17 cellular contexts compared by ENCODE assay signal in genomic region chr6:133964702-133965101, GRCh38.
"Had no signal": no experiment of that assay in that cellular context is flagged by ENCODE, and none has a peak within 500 bp of the region (broad histone marks: within the 10 kb centered on the region; RNA-seq: fewer than 3 reads in every experiment).

No MANE protein-coding gene starts in this region.

- ATAC-seq: activated CD8-positive, alpha-beta T cell treated with anti-CD3 and anti-CD28 coated beads, Interleukin-2, amount 10 ng/mL, durations not matched to agents 7 days and 5 days; right lobe of liver; upper lobe of right lung had no signal

- H3K4me3 Mint-ChIP-seq: activated CD4-positive, alpha-beta T cell treated with anti-CD3 and anti-CD28 coated beads, Interleukin-2, amount 10 ng/mL, durations not matched to agents 7 days and 5 days; activated CD8-positive, alpha-beta T cell treated with anti-CD3 and anti-CD28 coated beads, Interleukin-2, amount 10 ng/mL, durations not matched to agents 7 days and 5 days; activated naive CD4-positive, alpha-beta T cell treated with anti-CD3 and anti-CD28 coated beads for 36 hours; activated T-cell treated with anti-CD3 and anti-CD28 coated beads, Interleukin-2, amount 50 U/mL, for 24 hours; central memory CD8-positive, alpha-beta T cell; T-helper 2 cell treated with Interferon-gamma antibody and Interleukin-4, amounts not matched to agents 5 μg/mL and 100 μg/mL, for 36 hours had no signal

- H3K36me3 ChIP-seq: ascending aorta, pancreas, right lobe of liver, upper lobe of right lung had no signal

- DNase-seq: activated CD4-positive, alpha-beta T cell treated with anti-CD3 and anti-CD28 coated beads, Interleukin-2, amount 10 ng/mL, durations not matched to agents 7 days and 5 days; activated CD8-positive, alpha-beta T cell treated with anti-CD3 and anti-CD28 coated beads, Interleukin-2, amount 10 ng/mL, durations not matched to agents 7 days and 5 days; activated naive CD4-positive, alpha-beta T cell treated with anti-CD3 and anti-CD28 coated beads for 36 hours; activated T-cell treated with anti-CD3 and anti-CD28 coated beads, Interleukin-2, amount 50 U/mL, for 24 hours; head of caudate nucleus; pancreas; right lobe of liver; small intestine; stimulated activated CD4-positive, alpha-beta T cell treated with anti-CD3 and anti-CD28 coated beads, Interleukin-15, amount 100 ng/mL, for 24 hours; stimulated activated CD4-positive, alpha-beta T cell treated with anti-CD3 and anti-CD28 coated beads, Interleukin-2, amount 100 ng/mL, for 48 hours; upper lobe of right lung had no signal

- H3K4me1 ChIP-seq: ascending aorta, right lobe of liver, upper lobe of right lung had no signal

- H3K27ac Mint-ChIP-seq: activated CD4-positive, alpha-beta T cell treated with anti-CD3 and anti-CD28 coated beads, Interleukin-2, amount 10 ng/mL, durations not matched to agents 7 days and 5 days; activated CD8-positive, alpha-beta T cell treated with anti-CD3 and anti-CD28 coated beads, Interleukin-2, amount 10 ng/mL, durations not matched to agents 7 days and 5 days; activated naive CD4-positive, alpha-beta T cell treated with anti-CD3 and anti-CD28 coated beads for 36 hours; activated T-helper 2 cell treated with anti-CD3 and anti-CD28 coated beads, Interferon-gamma antibody, Interleukin-2, Interleukin-4, amounts not matched to agents 10 μg/mL and 5 μg/mL and 100 μg/mL, durations not matched to agents 14 hours and 24 hours and 36 hours; T-helper 2 cell treated with Interferon-gamma antibody and Interleukin-4, amounts not matched to agents 5 μg/mL and 100 μg/mL, for 36 hours had no signal

- H3K9me3 ChIP-seq: ascending aorta, pancreas, right lobe of liver, upper lobe of right lung had no signal

- H3K27ac ChIP-seq: ascending aorta, coronary artery, pancreas, right lobe of liver, upper lobe of right lung had no signal

- H3K27me3 ChIP-seq: ascending aorta, pancreas, right lobe of liver, upper lobe of right lung had no signal

- H3K9me3 Mint-ChIP-seq: activated CD4-positive, alpha-beta T cell treated with anti-CD3 and anti-CD28 coated beads, Interleukin-2, amount 10 ng/mL, durations not matched to agents 7 days and 5 days; activated naive CD4-positive, alpha-beta T cell treated with anti-CD3 and anti-CD28 coated beads for 36 hours; activated T-cell treated with anti-CD3 and anti-CD28 coated beads, Interleukin-2, amount 50 U/mL, for 24 hours; activated T-helper 2 cell treated with anti-CD3 and anti-CD28 coated beads, Interferon-gamma antibody, Interleukin-2, Interleukin-4, amounts not matched to agents 10 μg/mL and 5 μg/mL and 100 μg/mL, durations not matched to agents 14 hours and 24 hours and 36 hours; central memory CD8-positive, alpha-beta T cell; T-helper 2 cell treated with Interferon-gamma antibody and Interleukin-4, amounts not matched to agents 5 μg/mL and 100 μg/mL, for 36 hours had no signal

- H3K4me3 ChIP-seq: ascending aorta, coronary artery, lung, pancreas, right lobe of liver, upper lobe of right lung had no signal

- H3K27me3 Mint-ChIP-seq: activated CD4-positive, alpha-beta T cell treated with anti-CD3 and anti-CD28 coated beads, Interleukin-2, amount 10 ng/mL, durations not matched to agents 7 days and 5 days; activated T-cell treated with anti-CD3 and anti-CD28 coated beads, Interleukin-2, amount 50 U/mL, for 24 hours; central memory CD8-positive, alpha-beta T cell had no signal
